8 cellular contexts compared by ENCODE assay signal in genomic region chr9:129109504-129109903, GRCh38. TPM values are rescaled to one million over a fixed set of nuclear protein-coding genes. Genes with fewer than 3 reads are reported as not detected.
DNase-seq lines count a peak whose midpoint lies in the region; ATAC-seq and TF ChIP-seq lines count a peak whose summit lies in the region.

No MANE protein-coding gene starts in this region.

- H3K4me3 ChIP-seq in PC-3 (ENCODE audit: low read length) (peak overlapping the region; percentile 78; the same call in 1 of the 2 replicates), mucosa of rectum (ENCODE audit: low read length in 2 of 2) (peak overlapping the region; percentile 20 to 46)

- DNase-seq in Calu3, result no peak
- peak; percentile 21 for DNase-seq in PC-3
- no peak for DNase-seq in central memory CD8-positive, alpha-beta T cell (ENCODE audit: low spot score in 2 of 2)
- no peak for DNase-seq in NCI-H128 (lab: John Stamatoyannopoulos, UW; ENCODE audit: unreplicated experiment)
- DNase-seq in nucleus accumbens (lab: John Stamatoyannopoulos, UW), result no peak

- H3K79me2 ChIP-seq in PC-3 (ENCODE audit: low read length), result peaks cover 32% of the 10 kb centered on the region

- H3K27ac ChIP-seq in PC-3 (ENCODE audit: low read length) (no peak overlapping the region), mucosa of rectum (ENCODE audit: low read depth in 2 of 2, low read length in 2 of 2) (no peak overlapping the region)

- no peak for TF ChIP-seq CTCF in Calu3 (IDR thresholded peaks at IDR 0.05; ENCODE audit: unreplicated experiment)
- TF ChIP-seq CTCF in PC-3 (conservative IDR thresholded peaks at IDR 0.05; ENCODE audit: low read depth, low read length), result no peak

- H3K4me1 Mint-ChIP-seq in Calu3 (ENCODE audit: low read depth, unreplicated experiment), result peaks cover under 1% of the 10 kb centered on the region
- H3K4me1 Mint-ChIP-seq in central memory CD8-positive, alpha-beta T cell, result peaks cover 23% of the 10 kb centered on the region

- no peaks in the 10 kb centered on the region for H4K20me1 ChIP-seq in PC-3 (ENCODE audit: low read length)

- H3K4me2 ChIP-seq in PC-3 (ENCODE audit: low read length), result peak overlapping the region; percentile 91; the same call in 1 of the 2 replicates

- H3K9ac ChIP-seq in PC-3 (ENCODE audit: low read length) (no peak overlapping the region), mucosa of rectum (ENCODE audit: low read depth in 1 of 2, low read length in 2 of 2) (peak overlapping the region in 1 of 2 donors; percentile 42)

- H3K4me1 ChIP-seq in PC-3 (ENCODE audit: insufficient read depth, low read length), result peaks cover 12% of the 10 kb centered on the region
- peaks cover 21 to 29% of the 10 kb centered on the region in 2 donors for H3K4me1 ChIP-seq in mucosa of rectum (ENCODE audit: control insufficient read depth in 2 of 2, insufficient read depth in 2 of 2, low read length in 2 of 2)

- H3K9me3 Mint-ChIP-seq in Calu3 (ENCODE audit: low read depth, unreplicated experiment), result no peaks in the 10 kb centered on the region
- H3K9me3 Mint-ChIP-seq in central memory CD8-positive, alpha-beta T cell, result no peaks in the 10 kb centered on the region

- no peak overlapping the region for H3K27ac Mint-ChIP-seq in Calu3 (ENCODE audit: unreplicated experiment)
- no peak overlapping the region for H3K27ac Mint-ChIP-seq in central memory CD8-positive, alpha-beta T cell (ENCODE audit: low read depth)

- POLR2A ChIA-PET in PC-3 (lab: Charles Lee; ENCODE audit: unreplicated experiment), result no interaction called here

- BruUV-seq in Calu3 (replicated peaks; lab: Mats Ljungman, UMichigan), result no TSS peak
- no TSS peak for BruUV-seq in PC-3 (replicated peaks; lab: Mats Ljungman, UMichigan)

- H2AFZ ChIP-seq in PC-3 (ENCODE audit: low read length), result no peak overlapping the region

- H3K9me2 ChIP-seq in PC-3 (replicated peaks; ENCODE audit: low read length), result no peaks in the 10 kb centered on the region

- H3K36me3 Mint-ChIP-seq in Calu3 (ENCODE audit: insufficient read depth, unreplicated experiment), result peaks cover 17% of the 10 kb centered on the region
- H3K36me3 Mint-ChIP-seq in central memory CD8-positive, alpha-beta T cell (ENCODE audit: insufficient read depth), result peaks cover 8% of the 10 kb centered on the region

- CTCF ChIA-PET in Calu3 (lab: Charles Lee), result no interaction called here
- CTCF ChIA-PET in PC-3 (lab: Charles Lee), result no interaction called here

- H3K9me3 ChIP-seq in PC-3 (ENCODE audit: low read length), result no peaks in the 10 kb centered on the region
- no peaks in the 10 kb centered on the region for H3K9me3 ChIP-seq in mucosa of rectum (ENCODE audit: control insufficient read depth in 2 of 2, low read length in 2 of 2)

- no peaks in the 10 kb centered on the region for H3F3A ChIP-seq in PC-3 (ENCODE audit: low read length, unreplicated experiment)

- intact Hi-C loops in Calu3 (cut with micrococcal nuclease; ENCODE audit: unreplicated experiment) (no loop called here), PC-3 (cut with micrococcal nuclease) (no loop called here)

- H3K36me3 ChIP-seq in PC-3 (ENCODE audit: low read depth, low read length) (no peaks in the 10 kb centered on the region), mucosa of rectum (ENCODE audit: control insufficient read depth in 2 of 2, insufficient read depth in 2 of 2, low read length in 2 of 2) (peaks cover 4 to 6% of the 10 kb centered on the region in 2 donors)

- H3K27me3 ChIP-seq in PC-3 (ENCODE audit: low read length), result no peaks in the 10 kb centered on the region
- H3K27me3 ChIP-seq in mucosa of rectum (ENCODE audit: control insufficient read depth in 2 of 2, insufficient read depth in 2 of 2, low read length in 2 of 2), result no peaks in the 10 kb centered on the region

- H3K4me3 Mint-ChIP-seq in Calu3 (ENCODE audit: low read depth, unreplicated experiment), result peak overlapping the region; percentile 79
- peak overlapping the region; percentile 85 for H3K4me3 Mint-ChIP-seq in central memory CD8-positive, alpha-beta T cell

- H3K27me3 Mint-ChIP-seq in Calu3 (ENCODE audit: unreplicated experiment), result peaks cover 9% of the 10 kb centered on the region
- H3K27me3 Mint-ChIP-seq in central memory CD8-positive, alpha-beta T cell, result no peaks in the 10 kb centered on the region

- no peak for ATAC-seq in PC-3
- ATAC-seq in central memory CD8-positive, alpha-beta T cell (replicated peaks; ENCODE audit: extremely low read depth, poor library complexity, severe bottlenecking), result no peak
- no peak for ATAC-seq in HG03139 (IDR thresholded peaks at IDR 0.05; ENCODE audit: unreplicated experiment)
- no peak for ATAC-seq in GM18519 (IDR thresholded peaks at IDR 0.05; ENCODE audit: low FRiP score, unreplicated experiment)

RNA-seq across cellular contexts. Expression of gene CRAT, which starts 1.1 kb away (rescaled TPM):
- 7.1 and 9.2 TPM in 2 replicates for total RNA-seq in Calu3 (2022)
- total RNA-seq in PC-3 (2014; rRNA removed), result 12.8 and 16.1 TPM in 2 replicates

RNA-seq across cellular contexts. Expression of gene PTPA, which starts 1.7 kb away (rescaled TPM):
- total RNA-seq in Calu3 (2022), result 76.2 and 83.3 TPM in 2 replicates
- 138 and 154 TPM in 2 replicates for total RNA-seq in PC-3 (2014; rRNA removed)

RNA-seq across cellular contexts. Expression of gene DOLPP1, which starts 28.6 kb away (rescaled TPM):
- total RNA-seq in Calu3 (2022) (14.4 and 16.1 TPM in 2 replicates), PC-3 (2014; rRNA removed) (27.3 and 37.1 TPM in 2 replicates)
